28 cellular contexts compared by ENCODE assay signal in the genomic region with DNA sequence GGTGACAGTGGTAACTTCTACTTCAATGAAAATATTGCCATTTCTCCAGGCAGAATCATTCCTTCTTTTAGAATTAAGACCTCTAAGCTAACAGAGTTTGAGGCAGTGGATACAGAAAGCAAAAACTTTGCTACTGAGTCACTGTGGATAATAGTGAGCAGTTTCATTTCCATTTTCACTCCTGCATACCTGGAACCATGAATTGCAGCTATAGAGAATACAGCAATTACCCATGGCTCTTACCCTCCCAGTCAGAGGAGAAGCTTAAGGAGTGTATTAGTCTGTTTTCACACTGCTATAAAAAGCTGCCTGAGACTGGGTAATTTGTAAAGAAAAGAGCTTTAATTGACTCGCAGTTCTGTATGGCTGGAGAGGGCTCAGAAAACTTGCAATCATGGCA.
"Had no signal": no experiment of that assay in that cellular context is flagged by ENCODE, and none has a peak within 500 bp of the region (broad histone marks: within the 10 kb centered on the region; RNA-seq: fewer than 3 reads in every experiment).

No MANE protein-coding gene starts in this region.

- H3K27me3 Mint-ChIP-seq: dendritic cell treated with granulocyte-macrophage colony-stimulating factor and Interleukin-4, amounts not matched to agents 40 ng/mL and 50 ng/mL, for 4 days; effector memory CD8-positive, alpha-beta T cell; naive B cell; naive thymus-derived CD8-positive, alpha-beta T cell had no signal

- FAIRE-seq: endometrium, islet of Langerhans, keratinocyte had no signal

- H3K27ac Mint-ChIP-seq: dendritic cell treated with granulocyte-macrophage colony-stimulating factor and Interleukin-4, amounts not matched to agents 40 ng/mL and 50 ng/mL, for 4 days; effector memory CD8-positive, alpha-beta T cell; endodermal cell; mesothelial cell of epicardium; naive B cell; naive thymus-derived CD8-positive, alpha-beta T cell had no signal

- H3K4me3 Mint-ChIP-seq: dendritic cell treated with granulocyte-macrophage colony-stimulating factor and Interleukin-4, amounts not matched to agents 40 ng/mL and 50 ng/mL, for 4 days; effector memory CD8-positive, alpha-beta T cell; endodermal cell; mesothelial cell of epicardium; naive B cell; naive thymus-derived CD8-positive, alpha-beta T cell had no signal

- DNase-seq: cortex of kidney; effector CD8-positive, alpha-beta T cell; effector memory CD8-positive, alpha-beta T cell; endodermal cell; erythroblast; esophagus squamous epithelium; foreskin fibroblast; foreskin melanocyte; gastrocnemius medialis; glutamatergic neuron; head of caudate nucleus; heart right ventricle; hippocampal formation; left cardiac atrium; left lung; left ventricle myocardium superior; lower lobe of right lung; mesenchymal stem cell; mucosa of descending colon; naive B cell; naive thymus-derived CD8-positive, alpha-beta T cell had no signal

- H3K9me3 ChIP-seq: esophagus squamous epithelium, gastrocnemius medialis, lower lobe of right lung had no signal

- H3K9me3 Mint-ChIP-seq: endodermal cell had no signal

- H3K36me3 ChIP-seq: esophagus squamous epithelium, gastrocnemius medialis, heart right ventricle, left lung, lower lobe of right lung had no signal

- H3K4me1 ChIP-seq: esophagus squamous epithelium, gastrocnemius medialis, heart right ventricle, left lung, lower lobe of right lung had no signal

- H3K4me1 Mint-ChIP-seq: endodermal cell; mesothelial cell of epicardium; naive B cell; naive thymus-derived CD8-positive, alpha-beta T cell had no signal

- ATAC-seq: effector memory CD8-positive, alpha-beta T cell; esophagus mucosa; gastrocnemius medialis; heart right ventricle; left cardiac atrium; left lung; left ventricle myocardium superior; lower lobe of right lung; mucosa of descending colon; naive thymus-derived CD8-positive, alpha-beta T cell had no signal

- H3K27me3 ChIP-seq: esophagus squamous epithelium, gastrocnemius medialis, heart right ventricle, left lung had no signal

- H3K36me3 Mint-ChIP-seq: mesothelial cell of epicardium; naive B cell; naive thymus-derived CD8-positive, alpha-beta T cell had no signal

- H3K4me3 ChIP-seq: esophagus squamous epithelium, gastrocnemius medialis, heart right ventricle, left lung, lower lobe of right lung, mucosa of descending colon had no signal

- H3K27ac ChIP-seq: epithelial cell of prostate, esophagus squamous epithelium, gastrocnemius medialis, heart right ventricle, left lung, lower lobe of right lung had no signal
